Comparison of ENCODE assay signal across 14 cellular contexts in the genomic region with DNA sequence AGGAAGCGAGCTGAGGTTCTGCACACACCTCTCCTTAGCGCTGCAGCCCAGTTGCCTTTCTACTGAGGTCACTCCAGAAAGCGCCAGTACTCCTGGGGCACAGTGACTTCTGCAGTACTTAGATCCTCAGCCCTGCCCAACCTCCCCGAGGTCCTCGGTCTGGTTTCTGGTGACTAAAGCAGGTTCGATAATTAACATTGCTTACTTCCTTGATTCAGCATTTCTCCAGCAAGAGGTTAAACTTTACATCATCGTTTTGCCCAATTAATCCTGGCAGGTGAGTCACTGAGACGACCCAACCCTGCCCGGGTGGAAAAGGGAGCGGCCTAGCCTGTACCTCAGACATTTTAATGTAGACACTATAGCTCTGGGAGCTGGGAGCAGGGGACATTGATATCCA.
DNase-seq lines count a peak whose midpoint lies in the region; ATAC-seq and TF ChIP-seq lines count a peak whose summit lies in the region.
"Had no signal": no experiment of that assay in that cellular context is flagged by ENCODE, and none has a peak within 500 bp of the region (broad histone marks: within the 10 kb centered on the region; RNA-seq: fewer than 3 reads in every experiment).

No MANE protein-coding gene starts in this region.

- no peak overlapping the region for H3K4me3 ChIP-seq in mammary epithelial cell (replicated peaks in 1 of 3; ENCODE audit: insufficient read depth in 1 of 3, low read depth in 2 of 3, low read length in 3 of 3)
- no peak overlapping the region for H3K4me3 ChIP-seq in lower leg skin (ENCODE audit: low read depth, poor library complexity, severe bottlenecking)

- H3K4me2 ChIP-seq in mammary epithelial cell (ENCODE audit: insufficient read depth, low read depth, low read length) = peak overlapping the region; percentile 33
- H3K4me2 ChIP-seq: KMS-11 had no signal

- ATAC-seq in left lobe of liver (peak; percentile 27), GM21619 (IDR thresholded peaks at IDR 0.05; ENCODE audit: unreplicated experiment) (no peak)

- peaks cover 2% of the 10 kb centered on the region for H3K36me3 ChIP-seq in mammary epithelial cell (ENCODE audit: insufficient read depth, low read length)

- intact Hi-C loops in mammary epithelial cell (cut with micrococcal nuclease) = no loop called here
- intact Hi-C loops in lower leg skin (cut with DNase I; ENCODE audit: low total_unique reads) = no loop called here

- DNase-seq in ACHN = peak; percentile 67
- DNase-seq in LoVo (ENCODE audit: low spot score) = peak; percentile 94
- DNase-seq in mammary epithelial cell = peak; percentile 91
- DNase-seq in left lobe of liver (ENCODE audit: low spot score) = no peak
- DNase-seq in iPS-NIHi7 (ENCODE audit: extremely low spot score) = no peak
- DNase-seq in lower leg skin (ENCODE audit: low spot score in 2 of 2) = no peak
- no peak for DNase-seq in stimulated activated CD4-positive, alpha-beta T cell treated with anti-CD3 and anti-CD28 coated beads, Interleukin-2, amount 100 ng/mL, for 24 hours
- DNase-seq: foreskin fibroblast, GDM1, left cardiac atrium, NCI-H2107, SHP77 had no signal

- peak overlapping the region; percentile 24 for H3K9ac ChIP-seq in mammary epithelial cell (ENCODE audit: insufficient read depth, low read length)
- H3K9ac ChIP-seq: KMS-11 had no signal

- no peak for TF ChIP-seq CTCF in mammary epithelial cell (conservative IDR thresholded peaks at IDR 0.05 in 1 of 2, IDR thresholded peaks at IDR 0.05 in 1 of 2; ENCODE audit: extremely low read depth in 1 of 2, insufficient read depth in 1 of 2, low read depth in 1 of 2, low read length in 2 of 2)
- no peak for TF ChIP-seq CTCF in lower leg skin (IDR thresholded peaks at IDR 0.05)

- H3K79me2 ChIP-seq in mammary epithelial cell (ENCODE audit: insufficient read depth, low read length) = peaks cover 50% of the 10 kb centered on the region

- no peaks in the 10 kb centered on the region for H4K20me1 ChIP-seq in mammary epithelial cell (ENCODE audit: insufficient read depth, low read length)

- no peaks in the 10 kb centered on the region for H3K9me3 ChIP-seq in mammary epithelial cell (replicated peaks; ENCODE audit: insufficient read depth, low read length)

- 34% methylated on average over 9 of the region's 10 CpGs for WGBS in mammary epithelial cell (ENCODE audit: low coverage, missing lambda C conversion rate)
- 60 to 61% methylated on average over 10 of the region's 10 CpGs for WGBS in lower leg skin, 2 donors

- H2AFZ ChIP-seq in mammary epithelial cell (ENCODE audit: low read depth, low read length) = peak overlapping the region; percentile 52

- in situ Hi-C loops in ACHN (cut with HindIII; ENCODE audit: low pct_ligation_motif_present, low pct_unique_long_range_greater_than_20kb, low sequenced_read_pairs) = no loop called here
- in situ Hi-C loops in mammary epithelial cell (cut with MboI; ENCODE audit: low sequenced_read_pairs in 2 of 2) = no loop called here

- H3K27ac ChIP-seq in mammary epithelial cell (ENCODE audit: insufficient read depth, low read depth, low read length) = peak overlapping the region; percentile 50
- H3K27ac ChIP-seq: KMS-11 had no signal

- CTCF ChIA-PET in mammary epithelial cell (lab: Charles Lee; ENCODE audit: low non-redundant PET) = no interaction called here

- H3K4me1 ChIP-seq in mammary epithelial cell (ENCODE audit: insufficient read depth, low read length) = peaks cover 21% of the 10 kb centered on the region

- no peak for TF ChIP-seq POLR2A in lower leg skin (IDR thresholded peaks at IDR 0.05)

- no TSS peak for BruUV-seq in mammary epithelial cell (replicated peaks; lab: Mats Ljungman, UMichigan)

- dilution Hi-C loops in mammary epithelial cell (cut with HindIII; ENCODE audit: low sequenced_read_pairs) = loop anchor here (5.0 kb wide), 2 partner anchors 75 to 90 kb away; partner anchors contain the start of gene SH3RF2

- H3K27me3 ChIP-seq in mammary epithelial cell (ENCODE audit: insufficient read depth, low read length) = no peaks in the 10 kb centered on the region

Comparison
In these comparisons a context has a peak if more than half of its experiments do, and no peak if none do; other contexts are left out.
1. DNase-seq: peak in ACHN (single experiment), LoVo (single experiment) and mammary epithelial cell (single experiment); none in left lobe of liver (single experiment), iPS-NIHi7 (single experiment), lower leg skin (0 of 2) and stimulated activated CD4-positive, alpha-beta T cell treated with anti-CD3 and anti-CD28 coated beads, Interleukin-2, amount 100 ng/mL, for 24 hours (0 of 2).